In the genomic region with DNA sequence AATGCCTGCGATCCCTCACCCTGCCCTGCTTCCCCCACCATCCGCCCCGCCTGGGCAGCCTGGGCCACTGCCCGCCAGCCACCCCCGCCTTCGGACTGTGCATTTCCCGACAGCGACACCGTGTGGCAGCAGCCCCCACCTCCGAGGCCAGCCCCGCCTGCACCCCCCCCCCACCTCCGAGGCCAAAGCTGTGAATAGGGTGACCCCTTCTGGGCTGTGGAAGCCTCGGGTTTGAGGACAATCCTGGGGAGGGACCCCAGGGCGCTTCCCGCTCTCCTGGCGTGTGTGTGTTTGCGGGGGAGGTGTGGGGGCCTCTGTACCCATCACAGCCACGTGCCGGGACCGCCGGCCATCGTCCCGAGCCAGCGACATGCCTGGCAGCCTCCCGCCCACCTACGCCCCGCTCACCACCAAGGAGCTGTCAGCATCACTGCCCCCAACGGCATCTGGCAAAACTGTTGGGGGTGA, we compare ENCODE assay signal across 8 cellular contexts. TPM values are rescaled to one million over a fixed set of nuclear protein-coding genes. Genes with fewer than 3 reads are reported as not detected.
A peak's percentile ranks its signal among the peaks of the same experiment; 100 is the strongest.
DNase-seq lines count a peak whose midpoint lies in the region; ATAC-seq and TF ChIP-seq lines count a peak whose summit lies in the region.

No MANE protein-coding gene starts in this region.

- no peaks in the 10 kb centered on the region for H3K9me3 ChIP-seq in Karpas-422 (ENCODE audit: low read length)
- no peaks in the 10 kb centered on the region for H3K9me3 ChIP-seq in thyroid gland

- 0 to 8% methylated on average over 3 to 12 of the region's 28 CpGs for WGBS in thyroid gland, 2 donors

- H4K20me1 ChIP-seq in Karpas-422 (ENCODE audit: insufficient read depth, low read depth, low read length), result no peaks in the 10 kb centered on the region

- peak overlapping the region; percentile 37; the same call in 1 of the 2 replicates for H3K9ac ChIP-seq in Karpas-422 (ENCODE audit: low read length)

- H3K36me3 ChIP-seq in Karpas-422 (ENCODE audit: insufficient read depth, low read length), result no peaks in the 10 kb centered on the region
- peaks cover 7 to 10% of the 10 kb centered on the region in 2 donors for H3K36me3 ChIP-seq in thyroid gland

- H3K4me3 ChIP-seq in Karpas-422 (ENCODE audit: low read length), result no peak overlapping the region
- no peak overlapping the region for H3K4me3 ChIP-seq in thyroid gland (replicated peaks in 1 of 3)

- H3K4me1 ChIP-seq in Karpas-422 (ENCODE audit: low read length) (peaks cover 7% of the 10 kb centered on the region), thyroid gland (peaks cover 5 to 21% of the 10 kb centered on the region in 2 donors)

- TF ChIP-seq CTCF in GM12873 (IDR thresholded peaks at IDR 0.05; ENCODE audit: insufficient read depth, low read depth, low read length, missing control alignments) (peak; percentile 86), thyroid gland (IDR thresholded peaks at IDR 0.05) (peak; percentile 64 to 98 (median 88))

- H2AFZ ChIP-seq in Karpas-422 (ENCODE audit: low read length), result no peak overlapping the region

- no peak overlapping the region for H3K4me2 ChIP-seq in Karpas-422 (ENCODE audit: low read depth, low read length, poor library complexity, severe bottlenecking)

- no peaks in the 10 kb centered on the region for H3K79me2 ChIP-seq in Karpas-422 (ENCODE audit: low read length)

- no peak overlapping the region for H3K4me3 Mint-ChIP-seq in activated naive CD8-positive, alpha-beta T cell treated with anti-CD3 and anti-CD28 coated beads, Interleukin-2, amount 10 ng/mL, durations not matched to agents 7 days and 5 days

- H3K27me3 ChIP-seq in Karpas-422 (ENCODE audit: low read length), result no peaks in the 10 kb centered on the region
- H3K27me3 ChIP-seq in thyroid gland, result no peaks in the 10 kb centered on the region

- no peaks in the 10 kb centered on the region for H3K27me3 Mint-ChIP-seq in activated naive CD8-positive, alpha-beta T cell treated with anti-CD3 and anti-CD28 coated beads, Interleukin-2, amount 10 ng/mL, durations not matched to agents 7 days and 5 days

- intact Hi-C loops in head of caudate nucleus (cut with DNase I) (loop anchor here (2.0 kb wide), 1 partner anchor 110 kb away; no protein-coding TSS in a partner anchor), thyroid gland (cut with DNase I) (loop anchor here (5.0 to 10.0 kb wide), 2 partner anchors 109 to 532 kb away; no protein-coding TSS in a partner anchor)

- H3K9me2 ChIP-seq in Karpas-422 (replicated peaks; ENCODE audit: insufficient read depth, low read length), result no peaks in the 10 kb centered on the region

- H3K27ac Mint-ChIP-seq in activated naive CD8-positive, alpha-beta T cell treated with anti-CD3 and anti-CD28 coated beads, Interleukin-2, amount 10 ng/mL, durations not matched to agents 7 days and 5 days, result peak overlapping the region; percentile 34

- no peak for TF ChIP-seq POLR2A in thyroid gland (IDR thresholded peaks at IDR 0.05)

- POLR2A ChIA-PET in activated naive CD8-positive, alpha-beta T cell treated with anti-CD3 and anti-CD28 coated beads, Interleukin-2, amount 10 ng/mL, durations not matched to agents 7 days and 5 days (lab: Charles Lee), result interaction anchor here (0.7 to 1.4 kb wide), 7 partner anchors 80 to 783 kb away, joined by 3 to 7 read pairs (median 3); partner anchors contain the start of gene GTSE1

- no peak overlapping the region for H3K27ac ChIP-seq in Karpas-422 (ENCODE audit: low read length)
- peak overlapping the region; percentile 41 to 69 (median 59) for H3K27ac ChIP-seq in thyroid gland

- no peaks in the 10 kb centered on the region for H3K36me3 Mint-ChIP-seq in activated naive CD8-positive, alpha-beta T cell treated with anti-CD3 and anti-CD28 coated beads, Interleukin-2, amount 10 ng/mL, durations not matched to agents 7 days and 5 days

- DNase-seq in Karpas-422 (peak; percentile 95), SW 1271 (lab: John Stamatoyannopoulos, UW) (peak; percentile 40 to 73), head of caudate nucleus (peak; percentile 86 to 98 (median 94)), pons (ENCODE audit: low spot score) (peak; percentile 89), thyroid gland (peak; percentile 95)
- DNase-seq in activated naive CD8-positive, alpha-beta T cell treated with anti-CD3 and anti-CD28 coated beads, Interleukin-2, amount 10 ng/mL, durations not matched to agents 7 days and 5 days, result peak; percentile 90

- ATAC-seq in activated naive CD8-positive, alpha-beta T cell treated with anti-CD3 and anti-CD28 coated beads, Interleukin-2, amount 10 ng/mL, durations not matched to agents 7 days and 5 days (ENCODE audit: low read depth), result peak; percentile 88
- ATAC-seq in HG03439 (IDR thresholded peaks at IDR 0.05; ENCODE audit: unreplicated experiment), result no peak

- no peaks in the 10 kb centered on the region for H3K9me3 Mint-ChIP-seq in activated naive CD8-positive, alpha-beta T cell treated with anti-CD3 and anti-CD28 coated beads, Interleukin-2, amount 10 ng/mL, durations not matched to agents 7 days and 5 days

- peaks cover 2% of the 10 kb centered on the region for H3K4me1 Mint-ChIP-seq in activated naive CD8-positive, alpha-beta T cell treated with anti-CD3 and anti-CD28 coated beads, Interleukin-2, amount 10 ng/mL, durations not matched to agents 7 days and 5 days

RNA-seq across cellular contexts. Expression of gene PPARA, which starts 33.8 kb away (rescaled TPM):
- 18.3 and 23.5 TPM in 2 replicates for total RNA-seq in Karpas-422 (2014; rRNA removed; shearing (Covaris generic); ENCODE audit: low replicate concordance)
- total RNA-seq in activated naive CD8-positive, alpha-beta T cell treated with anti-CD3 and anti-CD28 coated beads, Interleukin-2, amount 10 ng/mL, durations not matched to agents 7 days and 5 days, result 10 to 100 TPM; 20.7 to 24.9 TPM
- 10 to 100 TPM; 26.9 to 41.9 (median 37.4) TPM for total RNA-seq in thyroid gland
